In the genomic region with DNA sequence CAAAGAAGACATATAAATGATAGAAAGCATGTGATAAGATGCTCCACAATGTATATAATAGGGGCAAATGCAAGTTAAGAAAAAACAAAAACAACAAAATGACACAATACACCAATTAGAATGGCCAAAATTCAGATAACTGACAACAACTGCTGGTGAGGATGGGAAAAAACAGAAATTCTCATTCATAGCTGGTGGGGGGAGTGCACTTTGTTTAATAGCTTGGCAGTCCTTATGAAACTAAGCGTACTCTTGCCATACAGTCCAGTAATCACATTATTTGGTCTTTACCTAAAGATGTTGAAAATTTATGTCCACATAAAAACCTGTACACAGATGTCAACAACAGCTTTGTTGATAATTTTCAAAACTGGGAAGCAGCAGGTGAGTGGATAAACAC, we compare ENCODE assay signal across 16 cellular contexts.
DNase-seq lines count a peak whose midpoint lies in the region; ATAC-seq and TF ChIP-seq lines count a peak whose summit lies in the region.
"Had no signal": no experiment of that assay in that cellular context is flagged by ENCODE, and none has a peak within 500 bp of the region (broad histone marks: within the 10 kb centered on the region; RNA-seq: fewer than 3 reads in every experiment).

No MANE protein-coding gene starts in this region.

- no peaks in the 10 kb centered on the region for H3K27me3 Mint-ChIP-seq in WTC11 (ENCODE audit: low read depth)
- H3K27me3 Mint-ChIP-seq: CD4-positive, alpha-beta T cell; IgD-negative memory B cell had no signal

- peak overlapping the region; percentile 79 for H3K4me3 Mint-ChIP-seq in WTC11
- H3K4me3 Mint-ChIP-seq: CD4-positive, alpha-beta T cell; IgD-negative memory B cell had no signal

- WGBS in testis, 2 donors: 80 to 90% methylated on average over 1 of the region's 1 CpG
- WGBS in psoas muscle, 3 donors: 74 to 91% (median 82%) methylated on average over 1 of the region's 1 CpG

- DNase-seq in WTC11 (ENCODE audit: low spot score) (no peak), testis (no peak), psoas muscle (no peak)
- DNase-seq in activated naive CD4-positive, alpha-beta T cell treated with anti-CD3 and anti-CD28 coated beads, Interleukin-2, amount 50 U/mL, for 72 hours (ENCODE audit: low spot score in 2 of 2): no peak
- DNase-seq: ACHN; Caco-2; CD4-positive, alpha-beta T cell; GOT3; KBM-7 had no signal

- CTCF ChIA-PET in WTC11 (lab: Charles Lee): no interaction called here

- H3K27ac Mint-ChIP-seq in WTC11: peak overlapping the region; percentile 15
- no peak overlapping the region for H3K27ac Mint-ChIP-seq in activated naive CD4-positive, alpha-beta T cell treated with anti-CD3 and anti-CD28 coated beads, Interleukin-2, amount 50 U/mL, for 72 hours
- H3K27ac Mint-ChIP-seq: CD4-positive, alpha-beta T cell; IgD-negative memory B cell had no signal

- TF ChIP-seq CTCF in WTC11 (IDR thresholded peaks at IDR 0.05): no peak
- TF ChIP-seq CTCF in testis (IDR thresholded peaks at IDR 0.05): no peak
- no peak for TF ChIP-seq CTCF in psoas muscle (IDR thresholded peaks at IDR 0.05)

- H3K27ac ChIP-seq in HUES48 (ENCODE audit: low read depth, low read length): no peak overlapping the region
- no peak overlapping the region for H3K27ac ChIP-seq in iPS-18a (ENCODE audit: low read length)
- H3K27ac ChIP-seq in testis: no peak overlapping the region
- H3K27ac ChIP-seq in psoas muscle: no peak overlapping the region
- H3K27ac ChIP-seq: C4-2B had no signal

- no peaks in the 10 kb centered on the region for H3K9me3 Mint-ChIP-seq in WTC11
- H3K9me3 Mint-ChIP-seq in activated naive CD4-positive, alpha-beta T cell treated with anti-CD3 and anti-CD28 coated beads, Interleukin-2, amount 50 U/mL, for 72 hours: peaks cover 8% of the 10 kb centered on the region in 2 donors

- intact Hi-C loops in testis (cut with DNase I; ENCODE audit: low total_unique reads) (no loop called here), psoas muscle (cut with DNase I) (no loop called here)

- H3K4me3 ChIP-seq in HUES48 (ENCODE audit: low read depth, low read length) (0 out of 2 replicates have a peak overlapping the region, but pooled peaks have one; percentile 24), iPS-18a (ENCODE audit: low read length) (peak overlapping the region; percentile 100), testis (no peak overlapping the region), psoas muscle (no peak overlapping the region)
- H3K4me3 ChIP-seq: HAP-1 had no signal

- peaks cover 97% of the 10 kb centered on the region for H3K36me3 ChIP-seq in HUES48 (ENCODE audit: control insufficient read depth, insufficient read depth, low read length)
- peaks cover 51% of the 10 kb centered on the region for H3K36me3 ChIP-seq in iPS-18a (ENCODE audit: control insufficient read depth, low read depth, low read length)
- no peaks in the 10 kb centered on the region for H3K36me3 ChIP-seq in testis (ENCODE audit: low read depth, missing control alignments)
- no peaks in the 10 kb centered on the region for H3K36me3 ChIP-seq in psoas muscle (ENCODE audit: insufficient read depth in 1 of 2, low read depth in 1 of 2)
- H3K36me3 ChIP-seq: HAP-1 had no signal

- ATAC-seq in WTC11 (no peak), GM18867 (IDR thresholded peaks at IDR 0.05; ENCODE audit: unreplicated experiment) (no peak), psoas muscle (no peak)
- ATAC-seq in activated naive CD4-positive, alpha-beta T cell treated with anti-CD3 and anti-CD28 coated beads, Interleukin-2, amount 50 U/mL, for 72 hours: no peak
- ATAC-seq: HepG2 had no signal

- TF ChIP-seq POLR2A in testis (IDR thresholded peaks at IDR 0.05): no peak

- H3K27me3 ChIP-seq in HUES48 (ENCODE audit: control insufficient read depth, insufficient read depth, low read length): no peaks in the 10 kb centered on the region
- no peaks in the 10 kb centered on the region for H3K27me3 ChIP-seq in iPS-18a (ENCODE audit: control insufficient read depth, insufficient read depth, low read length)
- H3K27me3 ChIP-seq in testis: no peaks in the 10 kb centered on the region
- no peaks in the 10 kb centered on the region for H3K27me3 ChIP-seq in psoas muscle (ENCODE audit: insufficient read depth in 3 of 3, low read length in 2 of 3)

- peaks cover 58% of the 10 kb centered on the region for H3K4me1 Mint-ChIP-seq in WTC11
- H3K4me1 Mint-ChIP-seq: IgD-negative memory B cell had no signal

- peaks cover 64% of the 10 kb centered on the region for H3K36me3 Mint-ChIP-seq in WTC11
- H3K36me3 Mint-ChIP-seq in activated naive CD4-positive, alpha-beta T cell treated with anti-CD3 and anti-CD28 coated beads, Interleukin-2, amount 50 U/mL, for 72 hours: no peaks in the 10 kb centered on the region
- H3K36me3 Mint-ChIP-seq: IgD-negative memory B cell had no signal

- no peaks in the 10 kb centered on the region for H3K9me3 ChIP-seq in HUES48 (ENCODE audit: control insufficient read depth, insufficient read depth, low read length)
- no peaks in the 10 kb centered on the region for H3K9me3 ChIP-seq in iPS-18a (ENCODE audit: control insufficient read depth, low read depth, low read length)
- H3K9me3 ChIP-seq in testis: no peaks in the 10 kb centered on the region
- H3K9me3 ChIP-seq in psoas muscle: no peaks in the 10 kb centered on the region
- H3K9me3 ChIP-seq: Caco-2, HAP-1 had no signal

- H3K4me1 ChIP-seq in HUES48 (ENCODE audit: control insufficient read depth, insufficient read depth, low read length) (peaks cover 27% of the 10 kb centered on the region), iPS-18a (ENCODE audit: control insufficient read depth, low read depth, low read length) (peaks cover 32% of the 10 kb centered on the region), testis (no peaks in the 10 kb centered on the region), psoas muscle (no peaks in the 10 kb centered on the region)
- H3K4me1 ChIP-seq: Caco-2, HAP-1 had no signal

- H3K9ac ChIP-seq in HUES48 (ENCODE audit: low read depth, low read length) (no peak overlapping the region), iPS-18a (ENCODE audit: low read length) (no peak overlapping the region)

- POLR2A ChIA-PET in WTC11 (lab: Charles Lee): no interaction called here

TF ChIP-seq in WTC11, 78 proteins besides CTCF, POLR2A, EP300 and RAD21:
- TF ChIP-seq NFE2L1 (CRISPR knock-in tag; IDR thresholded peaks at IDR 0.05): 0 out of 2 replicates have a peak, but pooled peaks have one; percentile 19
- TF ChIP-seq, protein P1, sequence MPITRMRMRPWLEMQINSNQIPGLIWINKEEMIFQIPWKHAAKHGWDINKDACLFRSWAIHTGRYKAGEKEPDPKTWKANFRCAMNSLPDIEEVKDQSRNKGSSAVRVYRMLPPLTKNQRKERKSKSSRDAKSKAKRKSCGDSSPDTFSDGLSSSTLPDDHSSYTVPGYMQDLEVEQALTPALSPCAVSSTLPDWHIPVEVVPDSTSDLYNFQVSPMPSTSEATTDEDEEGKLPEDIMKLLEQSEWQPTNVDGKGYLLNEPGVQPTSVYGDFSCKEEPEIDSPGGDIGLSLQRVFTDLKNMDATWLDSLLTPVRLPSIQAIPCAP (CRISPR knock-in tag; IDR thresholded peaks at IDR 0.05): no peak
- TF ChIP-seq ESRRA (CRISPR knock-in tag; IDR thresholded peaks at IDR 0.05; ENCODE audit: borderline replicate concordance): no peak
- TF ChIP-seq, protein P2, sequence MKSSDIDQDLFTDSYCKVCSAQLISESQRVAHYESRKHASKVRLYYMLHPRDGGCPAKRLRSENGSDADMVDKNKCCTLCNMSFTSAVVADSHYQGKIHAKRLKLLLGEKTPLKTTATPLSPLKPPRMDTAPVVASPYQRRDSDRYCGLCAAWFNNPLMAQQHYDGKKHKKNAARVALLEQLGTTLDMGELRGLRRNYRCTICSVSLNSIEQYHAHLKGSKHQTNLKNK (CRISPR knock-in tag; IDR thresholded peaks at IDR 0.05): peak; percentile 71; the same call in 1 of the 2 replicates
- no peak for TF ChIP-seq ZNF232 (CRISPR knock-in tag; IDR thresholded peaks at IDR 0.05)
- TF ChIP-seq, protein P3, sequence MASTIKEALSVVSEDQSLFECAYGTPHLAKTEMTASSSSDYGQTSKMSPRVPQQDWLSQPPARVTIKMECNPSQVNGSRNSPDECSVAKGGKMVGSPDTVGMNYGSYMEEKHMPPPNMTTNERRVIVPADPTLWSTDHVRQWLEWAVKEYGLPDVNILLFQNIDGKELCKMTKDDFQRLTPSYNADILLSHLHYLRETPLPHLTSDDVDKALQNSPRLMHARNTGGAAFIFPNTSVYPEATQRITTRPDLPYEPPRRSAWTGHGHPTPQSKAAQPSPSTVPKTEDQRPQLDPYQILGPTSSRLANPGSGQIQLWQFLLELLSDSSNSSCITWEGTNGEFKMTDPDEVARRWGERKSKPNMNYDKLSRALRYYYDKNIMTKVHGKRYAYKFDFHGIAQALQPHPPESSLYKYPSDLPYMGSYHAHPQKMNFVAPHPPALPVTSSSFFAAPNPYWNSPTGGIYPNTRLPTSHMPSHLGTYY (CRISPR knock-in tag; IDR thresholded peaks at IDR 0.05): no peak
- TF ChIP-seq ZNF671 (CRISPR knock-in tag; IDR thresholded peaks at IDR 0.05): no peak
- TF ChIP-seq, protein P4, sequence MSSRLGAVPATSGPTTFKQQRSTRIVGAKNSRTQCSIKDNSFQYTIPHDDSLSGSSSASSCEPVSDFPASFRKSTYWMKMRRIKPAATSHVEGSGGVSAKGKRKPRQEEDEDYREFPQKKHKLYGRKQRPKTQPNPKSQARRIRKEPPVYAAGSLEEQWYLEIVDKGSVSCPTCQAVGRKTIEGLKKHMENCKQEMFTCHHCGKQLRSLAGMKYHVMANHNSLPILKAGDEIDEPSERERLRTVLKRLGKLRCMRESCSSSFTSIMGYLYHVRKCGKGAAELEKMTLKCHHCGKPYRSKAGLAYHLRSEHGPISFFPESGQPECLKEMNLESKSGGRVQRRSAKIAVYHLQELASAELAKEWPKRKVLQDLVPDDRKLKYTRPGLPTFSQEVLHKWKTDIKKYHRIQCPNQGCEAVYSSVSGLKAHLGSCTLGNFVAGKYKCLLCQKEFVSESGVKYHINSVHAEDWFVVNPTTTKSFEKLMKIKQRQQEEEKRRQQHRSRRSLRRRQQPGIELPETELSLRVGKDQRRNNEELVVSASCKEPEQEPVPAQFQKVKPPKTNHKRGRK (CRISPR knock-in tag; IDR thresholded peaks at IDR 0.05; ENCODE audit: borderline replicate concordance): no peak
- TF ChIP-seq HMGA2 (CRISPR knock-in tag; IDR thresholded peaks at IDR 0.05): no peak
- no peak for TF ChIP-seq NFATC4 (CRISPR knock-in tag; IDR thresholded peaks at IDR 0.05)
TF ChIP-seq in WTC11: peak in this region for 2.

Comparison
In these comparisons a context has a peak if more than half of its experiments do, and no peak if none do; other contexts are left out.
1. H3K4me3 ChIP-seq: peak in HUES48 (single experiment) and iPS-18a (single experiment); none in testis (0 of 2) and psoas muscle (single experiment).